9 cellular contexts compared by ENCODE assay signal in the genomic region with DNA sequence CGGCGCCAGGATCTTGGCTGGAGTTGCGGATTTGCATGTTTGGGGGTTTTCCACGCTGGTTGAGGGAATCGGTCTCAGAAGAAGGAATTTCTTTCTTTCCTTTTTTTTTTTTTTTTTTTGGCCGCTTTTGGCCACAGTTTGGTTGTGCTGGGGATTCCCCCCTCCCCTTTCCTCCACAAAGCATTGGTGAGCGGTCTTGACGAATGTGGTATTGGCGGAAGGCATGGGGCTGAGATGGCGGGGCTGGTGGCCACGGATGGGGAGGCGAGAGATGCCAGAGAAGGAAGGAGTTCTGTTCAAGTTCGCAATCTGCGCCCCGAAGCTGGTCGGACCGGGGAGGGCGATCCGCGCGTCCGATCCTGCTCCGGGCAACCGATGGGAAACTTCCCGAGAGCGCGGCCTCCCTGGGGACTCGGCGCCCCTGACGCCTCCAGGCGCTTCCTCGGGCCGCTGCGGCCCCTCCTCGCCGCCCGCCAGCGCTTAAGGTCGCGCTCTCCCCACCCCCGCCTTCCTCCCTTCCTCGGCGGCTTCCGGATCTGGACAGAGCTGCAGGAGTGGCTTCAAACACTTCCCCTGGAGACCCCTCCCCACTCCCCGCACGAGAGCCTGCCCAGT. TPM values are rescaled to one million over a fixed set of nuclear protein-coding genes. Genes with fewer than 3 reads are reported as not detected.
DNase-seq lines count a peak whose midpoint lies in the region; ATAC-seq, FAIRE-seq and TF ChIP-seq lines count a peak whose summit lies in the region.
"Had no signal": no experiment of that assay in that cellular context is flagged by ENCODE, and none has a peak within 500 bp of the region (broad histone marks: within the 10 kb centered on the region; RNA-seq: fewer than 3 reads in every experiment).

No MANE protein-coding gene starts in this region.

- H3K27me3 ChIP-seq in mesendoderm (ENCODE audit: insufficient read depth, low read length, poor library complexity) (peaks cover 35% of the 10 kb centered on the region), MM.1S (replicated peaks; ENCODE audit: insufficient read depth, low read length) (no peaks in the 10 kb centered on the region)

- peak overlapping the region; percentile 9 for H3K27ac ChIP-seq in mesendoderm (ENCODE audit: low read depth, low read length)
- H3K27ac ChIP-seq in MM.1S (ENCODE audit: low read length): no peak overlapping the region

- H3K4ac ChIP-seq in mesendoderm (ENCODE audit: low read depth, low read length): peak overlapping the region; percentile 46

- DNase-seq in HTR-8/SVneo (ENCODE audit: insufficient read length, low spot score) (peak; percentile 68), chondrocyte (ENCODE audit: low spot score) (no peak), mesendoderm (peak; percentile 92), cerebellar cortex (ENCODE audit: low spot score) (no peak), A172 (ENCODE audit: low spot score) (no peak), MM.1S (no peak)

- H3K27me3 Mint-ChIP-seq in chondrocyte (ENCODE audit: low read depth): no peaks in the 10 kb centered on the region

- H2BK15ac ChIP-seq in mesendoderm (replicated peaks; ENCODE audit: low read depth): no peak overlapping the region

- H3K4me3 ChIP-seq in GM08714 (ENCODE audit: low read length) (peak overlapping the region; percentile 77), mesendoderm (ENCODE audit: low read length) (peak overlapping the region; percentile 52), MM.1S (ENCODE audit: low read length) (no peak overlapping the region)

- no peaks in the 10 kb centered on the region for H3F3A ChIP-seq in MM.1S (ENCODE audit: insufficient read depth, low read length)

- peak overlapping the region; percentile 55 for H3K18ac ChIP-seq in mesendoderm (ENCODE audit: low read length)

- H3K4me1 Mint-ChIP-seq in chondrocyte (ENCODE audit: low read depth): peaks cover 37% of the 10 kb centered on the region

- peaks cover 9% of the 10 kb centered on the region for H3K4me1 ChIP-seq in mesendoderm (ENCODE audit: control insufficient read depth, low read depth, low read length)
- H3K4me1 ChIP-seq in MM.1S (ENCODE audit: low read length): no peaks in the 10 kb centered on the region

- no peaks in the 10 kb centered on the region for H3K79me1 ChIP-seq in mesendoderm (ENCODE audit: low read length)

- H4K5ac ChIP-seq in mesendoderm (ENCODE audit: low read length): no peak overlapping the region

- H3K9me2 ChIP-seq in MM.1S (replicated peaks; ENCODE audit: insufficient read depth, low read length): no peaks in the 10 kb centered on the region

- H2BK5ac ChIP-seq in mesendoderm (ENCODE audit: low read length): no peak overlapping the region

- H3K36me3 Mint-ChIP-seq in chondrocyte (ENCODE audit: low read depth): peaks cover 2% of the 10 kb centered on the region

- no CpG with 5 or more reads among the region's 46 CpGs for WGBS in mesendoderm (ENCODE audit: extremely low coverage, insufficient coverage, low lambda C conversion rate)

- no peak overlapping the region for H3K23ac ChIP-seq in mesendoderm (ENCODE audit: low read length)

- no peak overlapping the region for H2BK120ac ChIP-seq in mesendoderm (ENCODE audit: low read depth, low read length)

- ATAC-seq in HG03196 (IDR thresholded peaks at IDR 0.05; ENCODE audit: unreplicated experiment): no peak

- H3K4me2 ChIP-seq in mesendoderm (ENCODE audit: low read length) (peak overlapping the region; percentile 76), MM.1S (ENCODE audit: low read depth, low read length) (no peak overlapping the region)

- TF ChIP-seq CTCF in chondrocyte (IDR thresholded peaks at IDR 0.05) (no peak), MM.1S (IDR thresholded peaks at IDR 0.05; ENCODE audit: low read length) (no peak)

- peak overlapping the region; percentile 69 for H3K9ac ChIP-seq in mesendoderm (ENCODE audit: low read length)
- no peak overlapping the region for H3K9ac ChIP-seq in MM.1S (ENCODE audit: low read length)

- peak overlapping the region; percentile 88 for H3K56ac ChIP-seq in mesendoderm (ENCODE audit: low read length)

- H3K36me3 ChIP-seq in mesendoderm (ENCODE audit: control insufficient read depth, insufficient read depth, low read length): no peaks in the 10 kb centered on the region
- no peaks in the 10 kb centered on the region for H3K36me3 ChIP-seq in MM.1S (replicated peaks; ENCODE audit: insufficient read depth, low read length)

- peak overlapping the region; percentile 75 for H3K27ac Mint-ChIP-seq in chondrocyte (ENCODE audit: unreplicated experiment)

- H3K4me3 Mint-ChIP-seq in chondrocyte (ENCODE audit: unreplicated experiment): peak overlapping the region; percentile 82

- H2AFZ ChIP-seq in MM.1S (ENCODE audit: low read length): no peak overlapping the region

- H3K9me3 Mint-ChIP-seq in chondrocyte (ENCODE audit: low read depth): no peaks in the 10 kb centered on the region

- H4K8ac ChIP-seq in mesendoderm (ENCODE audit: low read depth, low read length): no peak overlapping the region

- no peak overlapping the region for H2AK5ac ChIP-seq in mesendoderm (ENCODE audit: low read length)

- FAIRE-seq in HTR-8/SVneo (lab: Jason Lieb, UNC): peak; percentile 82
- FAIRE-seq: TTC549 had no signal

- H3K79me2 ChIP-seq in mesendoderm (ENCODE audit: control insufficient read depth, insufficient read depth, low read length) (no peaks in the 10 kb centered on the region), MM.1S (ENCODE audit: low read length) (peaks cover 37% of the 10 kb centered on the region)

- H4K20me1 ChIP-seq in MM.1S (ENCODE audit: insufficient read depth, low read length): no peaks in the 10 kb centered on the region

- no peaks in the 10 kb centered on the region for H3K9me3 ChIP-seq in MM.1S (replicated peaks; ENCODE audit: insufficient read depth, low read length)

RNA-seq across cellular contexts. Expression of gene RAI1, which starts 43.2 kb away (rescaled TPM):
- total RNA-seq in chondrocyte: 24.0 to 28.7 TPM (median 28.6 TPM) in 3 replicates
- polyA plus RNA-seq in mesendoderm (2013, experiment 1 of 2): 0.60 TPM
- 0.69 TPM for polyA plus RNA-seq in mesendoderm (2013, experiment 2 of 2)
- total RNA-seq in A172 (2014; rRNA removed; shearing (Covaris generic)): 5.9 and 8.8 TPM in 2 replicates

Comparison
In these comparisons a context has a peak if more than half of its experiments do, and no peak if none do; other contexts are left out.
1. DNase-seq: peak in HTR-8/SVneo (single experiment) and mesendoderm (single experiment); none in chondrocyte (single experiment), cerebellar cortex (single experiment), A172 (single experiment) and MM.1S (single experiment).